In the genomic region with DNA sequence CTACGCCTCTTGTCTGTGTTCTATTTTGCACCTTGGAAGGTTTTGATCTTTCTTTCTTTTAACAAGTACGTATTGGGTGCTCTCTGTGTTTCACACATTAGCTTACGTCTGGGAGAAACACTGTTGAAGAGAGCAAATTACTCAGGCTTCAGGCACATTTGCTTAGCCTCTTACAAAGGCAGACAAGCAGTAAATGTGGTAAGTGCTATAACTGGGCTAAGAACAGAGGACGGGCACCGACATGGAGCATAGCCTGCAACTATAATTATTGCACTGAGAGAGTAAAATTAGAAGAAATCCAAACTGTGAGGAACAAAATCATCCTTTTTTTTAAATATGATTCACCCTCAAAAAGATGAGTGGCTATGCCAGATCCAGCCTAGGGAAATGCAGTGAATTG, we compare ENCODE assay signal across 15 cellular contexts. TPM values are rescaled to one million over a fixed set of nuclear protein-coding genes. Genes with fewer than 3 reads are reported as not detected.
DNase-seq lines count a peak whose midpoint lies in the region; ATAC-seq and TF ChIP-seq lines count a peak whose summit lies in the region.
"Had no signal": no experiment of that assay in that cellular context is flagged by ENCODE, and none has a peak within 500 bp of the region (broad histone marks: within the 10 kb centered on the region; RNA-seq: fewer than 3 reads in every experiment).

No MANE protein-coding gene starts in this region.

- H3K4me3 Mint-ChIP-seq in GM23338 = no peak overlapping the region
- H3K4me3 Mint-ChIP-seq in chondrocyte (ENCODE audit: unreplicated experiment) = no peak overlapping the region
- H3K4me3 Mint-ChIP-seq: CD14-positive monocyte; CD8-positive, alpha-beta T cell; H9 had no signal

- H2AFZ ChIP-seq in GM23338 (peak overlapping the region; percentile 47; the same call in 1 of the 2 replicates), parathyroid adenoma (peak overlapping the region; percentile 18)

- intact Hi-C loops in sigmoid colon (cut with DNase I) = no loop called here

- 85 to 93% methylated on average over 5 of the region's 5 CpGs for WGBS in sigmoid colon, 2 donors

- POLR2A ChIA-PET in GM10248 (lab: Yijun Ruan, JAX) = no interaction called here

- H3K36me3 Mint-ChIP-seq in GM23338 (ENCODE audit: low read depth) (peaks cover 2% of the 10 kb centered on the region; the same call in 1 of the 3 replicates), chondrocyte (ENCODE audit: low read depth) (no peaks in the 10 kb centered on the region)
- H3K36me3 Mint-ChIP-seq: CD8-positive, alpha-beta T cell had no signal

- no peak for TF ChIP-seq CTCF in GM23338 (conservative IDR thresholded peaks at IDR 0.05; ENCODE audit: low read depth in 2 of 2)
- TF ChIP-seq CTCF in parathyroid adenoma (IDR thresholded peaks at IDR 0.05) = no peak
- TF ChIP-seq CTCF in GM10248 (IDR thresholded peaks at IDR 0.05; ENCODE audit: control extremely low read depth, extremely low read depth, low read depth, missing control alignments) = no peak
- TF ChIP-seq CTCF in sigmoid colon (IDR thresholded peaks at IDR 0.05) = no peak
- no peak for TF ChIP-seq CTCF in chondrocyte (IDR thresholded peaks at IDR 0.05)

- no peak for ATAC-seq in GM23338
- ATAC-seq: A549; CD8-positive, alpha-beta T cell; GM12878 had no signal

- no peak for DNase-seq in GM23338 (ENCODE audit: low spot score)
- no peak for DNase-seq in GM10248 (ENCODE audit: extremely low spot score)
- DNase-seq in NCI-H1436 (lab: John Stamatoyannopoulos, UW) = no peak
- no peak for DNase-seq in sigmoid colon
- no peak for DNase-seq in chondrocyte (ENCODE audit: low spot score)
- DNase-seq: BE2C; CD8-positive, alpha-beta T cell; COR-L47; GOT3; H9 had no signal

- H3K79me2 ChIP-seq in GM23338 (replicated peaks; ENCODE audit: insufficient read depth) = no peaks in the 10 kb centered on the region
- peaks cover 3% of the 10 kb centered on the region for H3K79me2 ChIP-seq in parathyroid adenoma

- no peak overlapping the region for H3K27ac ChIP-seq in GM23338 (ENCODE audit: low read depth)
- no peak overlapping the region for H3K27ac ChIP-seq in parathyroid adenoma
- no peak overlapping the region for H3K27ac ChIP-seq in sigmoid colon
- H3K27ac ChIP-seq: A549 had no signal

- H4K20me1 ChIP-seq in GM23338 (replicated peaks; ENCODE audit: insufficient read depth) = no peaks in the 10 kb centered on the region

- H3K4me3 ChIP-seq in GM23338 (no peak overlapping the region), endocrine pancreas (ENCODE audit: control insufficient read depth, insufficient read depth, low read length) (peak overlapping the region; percentile 19), parathyroid adenoma (ENCODE audit: low read depth, low read length) (no peak overlapping the region), sigmoid colon (no peak overlapping the region)
- H3K4me3 ChIP-seq: A549, GM12878 had no signal

- H3K4me1 ChIP-seq in GM23338 (ENCODE audit: insufficient read depth) (no peaks in the 10 kb centered on the region), endocrine pancreas (ENCODE audit: control insufficient read depth, insufficient read depth, low read length) (no peaks in the 10 kb centered on the region), parathyroid adenoma (peaks cover 3% of the 10 kb centered on the region), sigmoid colon (no peaks in the 10 kb centered on the region)
- H3K4me1 ChIP-seq: A549, BE2C had no signal

- H3K4me2 ChIP-seq in GM23338 = no peak overlapping the region
- H3K4me2 ChIP-seq in parathyroid adenoma (ENCODE audit: low read length) = no peak overlapping the region
- H3K4me2 ChIP-seq: A549 had no signal

- no peaks in the 10 kb centered on the region for H3K27me3 ChIP-seq in GM23338 (ENCODE audit: insufficient read depth)
- H3K27me3 ChIP-seq in endocrine pancreas (ENCODE audit: control insufficient read depth, insufficient read depth, low read length) = no peaks in the 10 kb centered on the region
- no peaks in the 10 kb centered on the region for H3K27me3 ChIP-seq in parathyroid adenoma (ENCODE audit: control insufficient read depth, insufficient read depth, low read length)
- no peaks in the 10 kb centered on the region for H3K27me3 ChIP-seq in sigmoid colon
- H3K27me3 ChIP-seq: BE2C had no signal

- H3K9me3 ChIP-seq in endocrine pancreas (ENCODE audit: control insufficient read depth, low read length) = no peaks in the 10 kb centered on the region
- no peaks in the 10 kb centered on the region for H3K9me3 ChIP-seq in parathyroid adenoma (ENCODE audit: control insufficient read depth, low read length)
- H3K9me3 ChIP-seq in sigmoid colon = no peaks in the 10 kb centered on the region
- H3K9me3 ChIP-seq: A549, BE2C had no signal

- H3K36me3 ChIP-seq in GM23338 (ENCODE audit: insufficient read depth) (no peaks in the 10 kb centered on the region), endocrine pancreas (ENCODE audit: control insufficient read depth, insufficient read depth, low read length) (no peaks in the 10 kb centered on the region), parathyroid adenoma (ENCODE audit: control insufficient read depth, insufficient read depth, low read length) (no peaks in the 10 kb centered on the region), sigmoid colon (no peaks in the 10 kb centered on the region)
- H3K36me3 ChIP-seq: BE2C had no signal

- peaks cover 4% of the 10 kb centered on the region; the same call in 1 of the 2 replicates for H3K9me2 ChIP-seq in GM23338 (ENCODE audit: insufficient read depth)

- H3K9ac ChIP-seq in endocrine pancreas (ENCODE audit: control insufficient read depth, insufficient read depth, low read length) (no peak overlapping the region), parathyroid adenoma (no peak overlapping the region)

- TF ChIP-seq POLR2A in sigmoid colon (IDR thresholded peaks at IDR 0.05) = no peak

- H3K9me3 Mint-ChIP-seq in GM23338 (peaks cover 4% of the 10 kb centered on the region; the same call in 1 of the 3 replicates), chondrocyte (ENCODE audit: low read depth) (peaks cover 2% of the 10 kb centered on the region)
- H3K9me3 Mint-ChIP-seq: H9 had no signal

- H3K27me3 Mint-ChIP-seq in GM23338 (ENCODE audit: insufficient read depth, low read depth, poor library complexity) (no peaks in the 10 kb centered on the region), chondrocyte (ENCODE audit: low read depth) (peaks cover 1% of the 10 kb centered on the region)

- no peak overlapping the region for H3K27ac Mint-ChIP-seq in GM23338
- no peak overlapping the region for H3K27ac Mint-ChIP-seq in chondrocyte (ENCODE audit: unreplicated experiment)
- H3K27ac Mint-ChIP-seq: CD14-positive monocyte; CD8-positive, alpha-beta T cell; H9 had no signal

- H3K4me1 Mint-ChIP-seq in GM23338 (no peaks in the 10 kb centered on the region), chondrocyte (ENCODE audit: low read depth) (peaks cover 18% of the 10 kb centered on the region)
- H3K4me1 Mint-ChIP-seq: H9 had no signal

- CTCF ChIA-PET in GM10248 (lab: Yijun Ruan, JAX) = no interaction called here

- no peak for TF ChIP-seq EP300 in sigmoid colon (IDR thresholded peaks at IDR 0.05)

- H3F3A ChIP-seq in GM23338 (replicated peaks; ENCODE audit: low read depth) = no peaks in the 10 kb centered on the region

TF ChIP-seq in GM23338, 12 proteins besides CTCF, POLR2A, EP300 and RAD21:
- TF ChIP-seq STAT1 (IDR thresholded peaks at IDR 0.05; ENCODE audit: unreplicated experiment) = no peak

RNA-seq across cellular contexts. Expression of gene PARP8, which starts 9.4 kb away (rescaled TPM):
- 21.8 and 25.0 TPM in 2 replicates for total RNA-seq in GM23338 (2014; rRNA removed; shearing (Covaris generic))
- polyA plus RNA-seq in GM23338 (2016; fragmentation: Nextera tagmentation; extraction: Ambion mirVana) = 12.6 and 13.0 TPM in 2 replicates
- total RNA-seq in sigmoid colon = 10 to 100 TPM in 3 of 4 donors, 1 to 10 TPM in 1; 9.3 to 26.9 (median 14.9) TPM
- polyA plus RNA-seq in sigmoid colon = 10 to 100 TPM in 1 of 3 donors, 1 to 10 TPM in 2; 1.8 to 13.6 (median 4.8) TPM
- total RNA-seq in chondrocyte = 23.3 to 31.3 TPM (median 23.6 TPM) in 3 replicates
